Comparison of ENCODE assay signal across 17 cellular contexts in genomic region chrX:151970027-151970426, GRCh38. TPM values are rescaled to one million over a fixed set of nuclear protein-coding genes. Genes with fewer than 3 reads are reported as not detected.
DNase-seq lines count a peak whose midpoint lies in the region; ATAC-seq, FAIRE-seq and TF ChIP-seq lines count a peak whose summit lies in the region.
"Had no signal": no experiment of that assay in that cellular context is flagged by ENCODE, and none has a peak within 500 bp of the region (broad histone marks: within the 10 kb centered on the region; RNA-seq: fewer than 3 reads in every experiment).

No MANE protein-coding gene starts in this region.

- no peaks in the 10 kb centered on the region for H3K9me3 ChIP-seq in GM23248 (ENCODE audit: low read depth)
- H3K9me3 ChIP-seq in K562 (replicated peaks; ENCODE audit: control insufficient read depth, insufficient read depth, low read depth, low read length): no peaks in the 10 kb centered on the region

- peaks cover 20% of the 10 kb centered on the region for H3K27me3 Mint-ChIP-seq in progenitor cell of endocrine pancreas

- TF ChIP-seq POLR2A in K562 (conservative IDR thresholded peaks at IDR 0.05): no peak

- H3K4me2 ChIP-seq in GM23248 (ENCODE audit: unreplicated experiment) (peak overlapping the region; percentile 42), K562 (ENCODE audit: insufficient read depth, low read length) (peak overlapping the region; percentile 1; the same call in 1 of the 2 replicates)

- DNase-seq in GM23248 (no peak), NCI-H69 (lab: John Stamatoyannopoulos, UW) (peak; percentile 0), K562 (ENCODE audit: extremely low read depth in 1 of 4, low spot score in 3 of 4) (no peak), sciatic nerve (ENCODE audit: low spot score) (peak; percentile 59), NCI-H2196 (lab: John Stamatoyannopoulos, UW; ENCODE audit: unreplicated experiment) (no peak), progenitor cell of endocrine pancreas (ENCODE audit: low spot score, unreplicated experiment) (no peak)
- DNase-seq: CD4-positive, alpha-beta memory T cell; DMS79; KG1; NCI-H1048; NCI-H2107; NCI-H526 treated with DMSO at 0.1 percent for 48 hours; T-helper 1 cell had no signal

- H3K9me2 ChIP-seq in GM23248 (ENCODE audit: insufficient read depth): no peaks in the 10 kb centered on the region

- no peaks in the 10 kb centered on the region for H3K4me1 Mint-ChIP-seq in progenitor cell of endocrine pancreas (ENCODE audit: low read depth)
- H3K4me1 Mint-ChIP-seq: CD4-positive, alpha-beta memory T cell had no signal

- peak overlapping the region; percentile 47 for H3K9ac ChIP-seq in GM23248
- H3K9ac ChIP-seq in K562 (ENCODE audit: insufficient read depth in 1 of 2, low read depth in 2 of 2, low read length in 2 of 2): no peak overlapping the region

- no peak for TF ChIP-seq CTCF in K562 (IDR thresholded peaks at IDR 0.05 in 2 of 3, conservative IDR thresholded peaks at IDR 0.05 in 1 of 3; ENCODE audit: insufficient read depth in 2 of 3, low read depth in 1 of 3, low read length in 3 of 3)
- no peak for TF ChIP-seq CTCF in progenitor cell of endocrine pancreas (IDR thresholded peaks at IDR 0.05; ENCODE audit: unreplicated experiment)

- H3K36me3 ChIP-seq in GM23248 (ENCODE audit: low read depth) (peaks cover 34% of the 10 kb centered on the region), K562 (ENCODE audit: control insufficient read depth, insufficient read depth, low read length) (peaks cover 64% of the 10 kb centered on the region)

- H3K36me3 Mint-ChIP-seq in progenitor cell of endocrine pancreas (ENCODE audit: insufficient read depth): no peaks in the 10 kb centered on the region
- H3K36me3 Mint-ChIP-seq: CD4-positive, alpha-beta memory T cell had no signal

- H3K27ac ChIP-seq in GM23248 (peak overlapping the region; percentile 67), K562 (ENCODE audit: extremely low read depth, low read depth, low read length) (no peak overlapping the region)

- H3F3A ChIP-seq in GM23248 (ENCODE audit: insufficient read depth): peaks cover 11% of the 10 kb centered on the region; the same call in 1 of the 2 replicates

- TF ChIP-seq EP300 in K562 (IDR thresholded peaks at IDR 0.05; ENCODE audit: low read length): no peak

- ATAC-seq in K562 (no peak), sciatic nerve (no peak), HG03095 (IDR thresholded peaks at IDR 0.05; ENCODE audit: unreplicated experiment) (no peak)
- ATAC-seq: PC-3 had no signal

- H3K27me3 ChIP-seq in GM23248 (replicated peaks; ENCODE audit: insufficient read depth) (no peaks in the 10 kb centered on the region), K562 (ENCODE audit: control insufficient read depth in 2 of 2, insufficient read depth in 2 of 2, low read length in 2 of 2) (no peaks in the 10 kb centered on the region)

- H3K4me3 ChIP-seq in GM23248: peak overlapping the region; percentile 94; the same call in 1 of the 2 replicates
- H3K4me3 ChIP-seq in K562: peak overlapping the region; percentile 93; the same call in 1 of the 2 replicates

- FAIRE-seq in K562 (lab: Jason Lieb, UNC): no peak

- peaks cover 13% of the 10 kb centered on the region for H3K4me1 ChIP-seq in GM23248 (ENCODE audit: insufficient read depth)
- peaks cover 8 to 14% of the 10 kb centered on the region in 2 experiments; a peak in 4 of 5 replicates for H3K4me1 ChIP-seq in K562 (replicated peaks in 1 of 2; ENCODE audit: control insufficient read depth in 2 of 2, insufficient read depth in 2 of 2, low read length in 2 of 2)

- H3K4me3 Mint-ChIP-seq in progenitor cell of endocrine pancreas (ENCODE audit: low read depth): no peak overlapping the region
- H3K4me3 Mint-ChIP-seq: CD4-positive, alpha-beta memory T cell had no signal

- no peak for TF ChIP-seq RAD21 in K562 (CRISPR knock-in tag; conservative IDR thresholded peaks at IDR 0.05 in 1 of 2, IDR thresholded peaks at IDR 0.05 in 1 of 2)

- in situ Hi-C loops in GM23248 (cut with MboI): no loop called here
- in situ Hi-C loops in K562 (cut with MboI): no loop called here

- H3K79me2 ChIP-seq in GM23248 (ENCODE audit: insufficient read depth): peaks cover 45% of the 10 kb centered on the region
- peaks cover 65% of the 10 kb centered on the region for H3K79me2 ChIP-seq in K562 (ENCODE audit: control insufficient read depth, insufficient read depth, low read length)

- peaks cover 19% of the 10 kb centered on the region for H3K9me3 Mint-ChIP-seq in progenitor cell of endocrine pancreas (ENCODE audit: low read depth)

- H3K9me1 ChIP-seq in K562 (ENCODE audit: control insufficient read depth, insufficient read depth, low read length): peaks cover 2% of the 10 kb centered on the region

- intact Hi-C loops in K562 (cut with micrococcal nuclease) (loop anchor here (5.0 to 10.0 kb wide), 3 partner anchors 155 to 372 kb away; no protein-coding TSS in a partner anchor), sciatic nerve (cut with DNase I) (no loop called here)

- 77 to 95% methylated on average over 5 to 6 of the region's 7 CpGs for WGBS in GM23248 (ENCODE audit: low coverage in 1 of 2, low lambda C conversion rate in 2 of 2, missing lambda C conversion rate in 2 of 2), 2 experiments
- 77% methylated on average over 4 of the region's 7 CpGs for WGBS in K562 (ENCODE audit: insufficient coverage, low coverage, missing lambda C conversion rate)

- H4K20me1 ChIP-seq in GM23248 (ENCODE audit: insufficient read depth) (no peaks in the 10 kb centered on the region), K562 (replicated peaks; ENCODE audit: control insufficient read depth, insufficient read depth, low read length) (peaks cover 17% of the 10 kb centered on the region)

- no peak overlapping the region for H3K27ac Mint-ChIP-seq in progenitor cell of endocrine pancreas
- H3K27ac Mint-ChIP-seq: CD4-positive, alpha-beta memory T cell had no signal

- H2AFZ ChIP-seq in GM23248 (no peak overlapping the region), K562 (ENCODE audit: low read depth, low read length) (no peak overlapping the region)

- POLR2A ChIA-PET in K562 (lab: Yijun Ruan, JAX): interaction anchor here (0.7 kb wide), 1 partner anchor 30 kb away, joined by 3 read pairs; no protein-coding TSS in a partner anchor

- BruUV-seq in K562 (replicated peaks; lab: Mats Ljungman, UMichigan): no TSS peak

- CTCF ChIA-PET in K562 (lab: Yijun Ruan, JAX; ENCODE audit: low intra/inter-chr PET ratio): no interaction called here

TF ChIP-seq in K562, 482 proteins besides CTCF, POLR2A, EP300 and RAD21:
- TF ChIP-seq POU5F1 (IDR thresholded peaks at IDR 0.05; ENCODE audit: borderline replicate concordance, low read depth, low read length, partially characterized antibody) (no peak), NFIC (IDR thresholded peaks at IDR 0.05) (peak; percentile 94), NFIX (CRISPR knock-in tag; IDR thresholded peaks at IDR 0.05; ENCODE audit: low read depth) (peak; percentile 90)

RNA-seq across cellular contexts. Expression of gene GABRE, which starts 4.4 kb away (rescaled TPM):
- total RNA-seq in GM23248 (2014; rRNA removed; shearing (Covaris generic)): 20.8 and 30.4 TPM in 2 replicates
- polyA plus RNA-seq in GM23248 (2016; fragmentation: Nextera tagmentation; extraction: Ambion mirVana) (13.0 and 19.4 TPM in 2 replicates), K562 (2011; rRNA removed) (456 and 488 TPM in 2 replicates), K562 (2014; fragmentation: Illumina TruSeq; extraction: Trizol) (118 and 148 TPM in 2 replicates), K562 (2014; fragmentation: Nextera tagmentation; extraction: Ambion mirVana) (10 to 100 TPM; 23.1 to 40.7 TPM), K562 (2014; rRNA removed) (189 and 192 TPM in 2 replicates)
- total RNA-seq in K562 (2011; cell fraction: chromatin; rRNA removed; ENCODE audit: low replicate concordance): 1,979 and 3,193 TPM in 2 replicates
- 1,194 and 1,370 TPM in 2 replicates for total RNA-seq in K562 (2011; cell fraction: nucleolus; rRNA removed)
- 1,271 and 1,721 TPM in 2 replicates for total RNA-seq in K562 (2011; cell fraction: nucleoplasm; rRNA removed)
- total RNA-seq in K562 (2014; rRNA removed) (134 and 135 TPM in 2 replicates), K562 (2014; rRNA removed; fragmentation: Illumina TruSeq; extraction: Trizol) (134 and 136 TPM in 2 replicates), K562 (2015; rRNA removed; fragmentation: Illumina TruSeq; extraction: Trizol) (157 and 159 TPM in 2 replicates), K562 (2021) (145 and 184 TPM in 2 replicates), sciatic nerve (60.7 TPM), progenitor cell of endocrine pancreas (1.5 and 2.6 TPM in 2 replicates)
- polyA plus RNA-seq in K562 (2011; cell fraction: cytosol; rRNA removed): 146 and 238 TPM in 2 replicates
- polyA plus RNA-seq in K562 (2011; cell fraction: nucleus; rRNA removed): 6,895 and 10,688 TPM in 2 replicates
- polyA plus RNA-seq in K562 (2012): 190 and 224 TPM in 2 replicates
- 995 and 1,048 TPM in 2 replicates for polyA minus RNA-seq in K562 (2011; rRNA and poly(A)+ RNA removed)
- polyA minus RNA-seq in K562 (2011; cell fraction: cytosol; rRNA and poly(A)+ RNA removed): 133 and 155 TPM in 2 replicates
- 2,871 and 2,924 TPM in 2 replicates for polyA minus RNA-seq in K562 (2011; cell fraction: nucleus; rRNA and poly(A)+ RNA removed)
- total RNA-seq: CD4-positive, alpha-beta memory T cell; PC-3 had no signal
- polyA plus RNA-seq: CD4-positive, alpha-beta memory T cell had no signal

RNA-seq across cellular contexts. Expression of gene MAGEA4, which starts 57.3 kb away (rescaled TPM):
- total RNA-seq in GM23248 (2014; rRNA removed; shearing (Covaris generic)): not detected in 2 replicates
- polyA plus RNA-seq in GM23248 (2016; fragmentation: Nextera tagmentation; extraction: Ambion mirVana): not detected in 2 replicates
- total RNA-seq in K562 (2011; cell fraction: chromatin; rRNA removed; ENCODE audit: low replicate concordance): not detected in 2 replicates
- not detected in 2 replicates for total RNA-seq in K562 (2011; cell fraction: nucleolus; rRNA removed)
- not detected in 2 replicates for total RNA-seq in K562 (2011; cell fraction: nucleoplasm; rRNA removed)
- total RNA-seq in K562 (2014; rRNA removed): 0.50 and 0.90 TPM in 2 replicates
- total RNA-seq in K562 (2014; rRNA removed; fragmentation: Illumina TruSeq; extraction: Trizol): 0.67 and 0.95 TPM in 2 replicates
- 0.53 and 0.69 TPM in 2 replicates for total RNA-seq in K562 (2015; rRNA removed; fragmentation: Illumina TruSeq; extraction: Trizol)
- total RNA-seq in K562 (2021): 0.40 and 0.62 TPM in 2 replicates
- polyA plus RNA-seq in K562 (2011; rRNA removed): 0.18 and 0.42 TPM in 2 replicates
- polyA plus RNA-seq in K562 (2011; cell fraction: cytosol; rRNA removed): 0.19 and 0.60 TPM in 2 replicates
- 0.11 and 0.13 TPM in 2 replicates for polyA plus RNA-seq in K562 (2011; cell fraction: nucleus; rRNA removed)
- polyA plus RNA-seq in K562 (2012): 1.6 and 4.4 TPM in 2 replicates
- 0.84 and 1.1 TPM in 2 replicates for polyA plus RNA-seq in K562 (2014; fragmentation: Illumina TruSeq; extraction: Trizol)
- polyA plus RNA-seq in K562 (2014; fragmentation: Nextera tagmentation; extraction: Ambion mirVana): 1 to 10 TPM in 1 of 2 experiments, under 1 TPM in 1; 0.93 to 1.9 TPM
- polyA plus RNA-seq in K562 (2014; rRNA removed): 0.60 and 0.70 TPM in 2 replicates
- 0.35 TPM in 1 of 2 replicates, not detected in the other for polyA minus RNA-seq in K562 (2011; rRNA and poly(A)+ RNA removed)
- polyA minus RNA-seq in K562 (2011; cell fraction: cytosol; rRNA and poly(A)+ RNA removed): not detected in 2 replicates
- polyA minus RNA-seq in K562 (2011; cell fraction: nucleus; rRNA and poly(A)+ RNA removed): not detected in 2 replicates
- total RNA-seq in sciatic nerve: not detected
- total RNA-seq in progenitor cell of endocrine pancreas: not detected in 2 replicates
- total RNA-seq: Calu3; CD4-positive, alpha-beta memory T cell; PC-3 had no signal
- polyA plus RNA-seq: BJ; CD4-positive, alpha-beta memory T cell had no signal

Comparison
In these comparisons a context has a peak if more than half of its experiments do, and no peak if none do; other contexts are left out.
1. DNase-seq: peak in NCI-H69 (single experiment) and sciatic nerve (single experiment); none in GM23248 (single experiment), K562 (0 of 4), NCI-H2196 (single experiment) and progenitor cell of endocrine pancreas (single experiment).